Comparison of ENCODE assay signal across 11 cellular contexts in genomic region chr4:173360587-173361221, GRCh38. TPM values are rescaled to one million over a fixed set of nuclear protein-coding genes. Genes with fewer than 3 reads are reported as not detected.
DNase-seq lines count a peak whose midpoint lies in the region; ATAC-seq and TF ChIP-seq lines count a peak whose summit lies in the region.
"Had no signal": no experiment of that assay in that cellular context is flagged by ENCODE, and none has a peak within 500 bp of the region (broad histone marks: within the 10 kb centered on the region; RNA-seq: fewer than 3 reads in every experiment).

No MANE protein-coding gene starts in this region.

- H3K36me3 ChIP-seq in KMS-11 (ENCODE audit: insufficient read depth) (no peaks in the 10 kb centered on the region), mammary epithelial cell (ENCODE audit: insufficient read depth, low read length) (no peaks in the 10 kb centered on the region), osteoblast (ENCODE audit: insufficient read depth, low read length) (no peaks in the 10 kb centered on the region), stomach (no peaks in the 10 kb centered on the region)

- in situ Hi-C loops in mammary epithelial cell (cut with MboI; ENCODE audit: low sequenced_read_pairs in 2 of 2), result no loop called here

- no TSS peak for BruUV-seq in mammary epithelial cell (replicated peaks; lab: Mats Ljungman, UMichigan)

- H3K79me2 ChIP-seq in KMS-11 (ENCODE audit: insufficient read depth, low read depth) (no peaks in the 10 kb centered on the region), mammary epithelial cell (ENCODE audit: insufficient read depth, low read length) (no peaks in the 10 kb centered on the region), osteoblast (ENCODE audit: insufficient read depth, low read length) (no peaks in the 10 kb centered on the region)

- 0 out of 2 replicates have a peak, but pooled peaks have one; percentile 23 for TF ChIP-seq CTCF in KMS-11 (conservative IDR thresholded peaks at IDR 0.05; ENCODE audit: low read depth, low read length)
- TF ChIP-seq CTCF in mammary epithelial cell (conservative IDR thresholded peaks at IDR 0.05 in 1 of 2, IDR thresholded peaks at IDR 0.05 in 1 of 2; ENCODE audit: extremely low read depth in 1 of 2, insufficient read depth in 1 of 2, low read depth in 1 of 2, low read length in 2 of 2), result peak in 1 of 2 donors; percentile 39
- peak; percentile 44 for TF ChIP-seq CTCF in osteoblast (IDR thresholded peaks at IDR 0.05; ENCODE audit: extremely low read depth, low read depth, low read length)
- no peak for TF ChIP-seq CTCF in stomach (IDR thresholded peaks at IDR 0.05)

- H3K27ac ChIP-seq in KMS-11 (no peak overlapping the region), mammary epithelial cell (ENCODE audit: insufficient read depth, low read depth, low read length) (no peak overlapping the region), osteoblast (ENCODE audit: low read depth, low read length) (no peak overlapping the region), stomach (no peak overlapping the region)

- peak; percentile 18 for DNase-seq in DMS 273 (lab: John Stamatoyannopoulos, UW; ENCODE audit: unreplicated experiment)
- DNase-seq in DMS 273 treated with DMSO at 0.1 percent for 48 hours (lab: John Stamatoyannopoulos, UW), result no peak
- no peak for DNase-seq in mammary epithelial cell
- peak; percentile 77 for DNase-seq in osteoblast (ENCODE audit: insufficient read length, low spot score, missing footprints)
- DNase-seq in stomach, result no peak
- no peak for DNase-seq in H4 (ENCODE audit: low spot score)
- DNase-seq: 8988T; activated naive CD8-positive, alpha-beta T cell treated with anti-CD3 and anti-CD28 coated beads for 36 hours; T-helper 2 cell had no signal

- H3K4me2 ChIP-seq in KMS-11, result no peak overlapping the region
- H3K4me2 ChIP-seq in mammary epithelial cell (ENCODE audit: insufficient read depth, low read depth, low read length), result no peak overlapping the region
- H3K4me2 ChIP-seq in osteoblast (ENCODE audit: insufficient read depth, low read length), result peak overlapping the region; percentile 43

- H2AFZ ChIP-seq in KMS-11 (ENCODE audit: low read depth) (no peak overlapping the region), mammary epithelial cell (ENCODE audit: low read depth, low read length) (peak overlapping the region; percentile 56), osteoblast (ENCODE audit: low read length) (peak overlapping the region; percentile 67)

- WGBS in mammary epithelial cell (ENCODE audit: low coverage, missing lambda C conversion rate), result 67% methylated on average over 5 of the region's 5 CpGs
- WGBS in stomach, 5 donors, result 54 to 58% (median 56%) methylated on average over 5 of the region's 5 CpGs

- ATAC-seq in HG02981 (IDR thresholded peaks at IDR 0.05; ENCODE audit: unreplicated experiment), result no peak

- no peaks in the 10 kb centered on the region for H3K9me3 ChIP-seq in mammary epithelial cell (replicated peaks; ENCODE audit: insufficient read depth, low read length)
- no peaks in the 10 kb centered on the region for H3K9me3 ChIP-seq in osteoblast (ENCODE audit: low read depth, low read length)
- no peaks in the 10 kb centered on the region for H3K9me3 ChIP-seq in stomach

- CTCF ChIA-PET in mammary epithelial cell (lab: Charles Lee; ENCODE audit: low non-redundant PET), result no interaction called here

- H3K27me3 ChIP-seq in KMS-11 (ENCODE audit: insufficient read depth, low read depth) (no peaks in the 10 kb centered on the region), mammary epithelial cell (ENCODE audit: insufficient read depth, low read length) (peaks cover 2% of the 10 kb centered on the region), osteoblast (ENCODE audit: insufficient read depth, low read length) (no peaks in the 10 kb centered on the region), stomach (no peaks in the 10 kb centered on the region)

- no peak for TF ChIP-seq EP300 in stomach (IDR thresholded peaks at IDR 0.05)

- dilution Hi-C loops in mammary epithelial cell (cut with HindIII; ENCODE audit: low sequenced_read_pairs), result no loop called here

- H4K20me1 ChIP-seq in KMS-11 (ENCODE audit: insufficient read depth) (no peaks in the 10 kb centered on the region), mammary epithelial cell (ENCODE audit: insufficient read depth, low read length) (no peaks in the 10 kb centered on the region), osteoblast (ENCODE audit: insufficient read depth, low read length) (no peaks in the 10 kb centered on the region)

- no peak for TF ChIP-seq POLR2A in stomach (IDR thresholded peaks at IDR 0.05)

- H3K4me3 ChIP-seq in KMS-11 (IDR thresholded peaks at IDR 0.05; ENCODE audit: insufficient read depth, low read depth, low read length) (no peak overlapping the region), mammary epithelial cell (replicated peaks in 1 of 3; ENCODE audit: insufficient read depth in 1 of 3, low read depth in 2 of 3, low read length in 3 of 3) (no peak overlapping the region), osteoblast (ENCODE audit: insufficient read depth, low read length) (no peak overlapping the region), stomach (no peak overlapping the region)

- intact Hi-C loops in mammary epithelial cell (cut with micrococcal nuclease) (loop anchor here (2.0 kb wide), 1 partner anchor 42 kb away; no protein-coding TSS in a partner anchor), stomach (cut with DNase I; ENCODE audit: low total_unique reads) (no loop called here)

- no peaks in the 10 kb centered on the region for H3K4me1 ChIP-seq in KMS-11 (ENCODE audit: low read depth, poor library complexity, severe bottlenecking)
- H3K4me1 ChIP-seq in mammary epithelial cell (ENCODE audit: insufficient read depth, low read length), result peaks cover 2% of the 10 kb centered on the region
- no peaks in the 10 kb centered on the region for H3K4me1 ChIP-seq in osteoblast (ENCODE audit: insufficient read depth, low read length)
- peaks cover 0 to 4% (median under 1%) of the 10 kb centered on the region in 4 donors for H3K4me1 ChIP-seq in stomach

- H3K9ac ChIP-seq in KMS-11, result no peak overlapping the region
- no peak overlapping the region for H3K9ac ChIP-seq in mammary epithelial cell (ENCODE audit: insufficient read depth, low read length)

RNA-seq across cellular contexts. Expression of gene SAP30, which starts 10.1 kb away (rescaled TPM):
- 10 to 100 TPM in 1 of 2 donors, 1 to 10 TPM in 1; 7.0 to 13.3 TPM for total RNA-seq in mammary epithelial cell
- polyA plus RNA-seq in mammary epithelial cell, result 9.2 TPM
- 2.3 TPM for polyA minus RNA-seq in mammary epithelial cell
- 22.1 and 25.3 TPM in 2 replicates for total RNA-seq in osteoblast
- 10 to 100 TPM in 2 of 5 donors, 1 to 10 TPM in 3; 3.1 to 24.0 (median 6.4) TPM for total RNA-seq in stomach
- 10 to 100 TPM in 2 of 3 donors, 1 to 10 TPM in 1; 8.7 to 11.0 (median 10.0) TPM for polyA plus RNA-seq in stomach
- total RNA-seq in H4 (2014; rRNA removed; shearing (Covaris generic)), result 27.3 and 34.8 TPM in 2 replicates

RNA-seq across cellular contexts. Expression of gene HMGB2, which starts 26.5 kb away (rescaled TPM):
- total RNA-seq in mammary epithelial cell (10 to 100 TPM in 1 of 2 donors, 1 to 10 TPM in 1; 9.8 to 73.9 TPM), osteoblast (29.2 and 30.4 TPM in 2 replicates), stomach (10 to 100 TPM in 4 of 5 donors, 1 to 10 TPM in 1; 7.6 to 99.5 (median 37.3) TPM)
- polyA plus RNA-seq in mammary epithelial cell (62.5 TPM), stomach (100 to 1,000 TPM in 1 of 3 donors, 10 to 100 TPM in 2; 71.3 to 206 (median 79.9) TPM)
- polyA minus RNA-seq in mammary epithelial cell, result 17.8 TPM
- 153 and 219 TPM in 2 replicates for total RNA-seq in H4 (2014; rRNA removed; shearing (Covaris generic))

RNA-seq across cellular contexts. Expression of gene SCRG1, which starts 38.2 kb away (rescaled TPM):
- total RNA-seq in mammary epithelial cell (1 to 10 TPM in 1 of 2 donors, not detected in 1; 3.0 TPM), osteoblast (0.88 and 7.6 TPM in 2 replicates), stomach (1 to 10 TPM in 2 of 5 donors, under 1 TPM in 3; 0.29 to 3.1 (median 0.92) TPM)
- polyA plus RNA-seq in mammary epithelial cell (not detected), stomach (1 to 10 TPM in 1 of 3 donors, under 1 TPM in 1, not detected in 1; 0.19 to 2.2 TPM)
- not detected for polyA minus RNA-seq in mammary epithelial cell
- total RNA-seq in H4 (2014; rRNA removed; shearing (Covaris generic)), result not detected in 2 replicates
- total RNA-seq: activated naive CD8-positive, alpha-beta T cell treated with anti-CD3 and anti-CD28 coated beads for 36 hours had no signal

Comparison
In these comparisons a context has a peak if more than half of its experiments do, and no peak if none do; other contexts are left out.
1. DNase-seq: peak in DMS 273 (single experiment) and osteoblast (single experiment); none in DMS 273 treated with DMSO at 0.1 percent for 48 hours (single experiment), mammary epithelial cell (single experiment), stomach (single experiment) and H4 (single experiment).
2. CTCF ChIP-seq: peak in KMS-11 (single experiment) and osteoblast (single experiment); none in stomach (0 of 7).